In genomic region chr9:127903557-127904475, GRCh38 we compare ENCODE assay signal across 8 cellular contexts. TPM values are rescaled to one million over a fixed set of nuclear protein-coding genes. Genes with fewer than 3 reads are reported as not detected.
DNase-seq lines count a peak whose midpoint lies in the region; ATAC-seq and TF ChIP-seq lines count a peak whose summit lies in the region.

No MANE protein-coding gene starts in this region.

- intact Hi-C loops in right cardiac atrium (cut with DNase I): no loop called here

- 33% methylated on average over 17 of the region's 17 CpGs for WGBS in right cardiac atrium

- peak; percentile 30 to 53 for ATAC-seq in activated T-cell treated with anti-CD3 and anti-CD28 coated beads, Interleukin-2, amount 50 U/mL, for 72 hours (replicated peaks in 1 of 2)
- ATAC-seq in right cardiac atrium: peak; percentile 62 to 83
- ATAC-seq in GM19467 (IDR thresholded peaks at IDR 0.05; ENCODE audit: unreplicated experiment): no peak

- H3K27ac ChIP-seq in right cardiac atrium (ENCODE audit: low read length): peak overlapping the region; percentile 70

- H3K27ac Mint-ChIP-seq in activated T-cell treated with anti-CD3 and anti-CD28 coated beads, Interleukin-2, amount 50 U/mL, for 72 hours: peak overlapping the region; percentile 100

- H3K4me1 ChIP-seq in right cardiac atrium (ENCODE audit: control insufficient read depth, insufficient read depth, low read length): peaks cover 10% of the 10 kb centered on the region

- peak; percentile 82 for DNase-seq in GM06990 (ENCODE audit: extremely low read depth, insufficient read length)
- DNase-seq in NAMALWA (ENCODE audit: low spot score): peak; percentile 76
- peak; percentile 84 to 88 for DNase-seq in activated T-cell treated with anti-CD3 and anti-CD28 coated beads, Interleukin-2, amount 50 U/mL, for 72 hours
- DNase-seq in right cardiac atrium: peak; percentile 89 to 95 (median 94)
- DNase-seq in stimulated activated CD4-positive, alpha-beta T cell treated with anti-CD3 and anti-CD28 coated beads, Interleukin-15, amount 100 ng/mL, for 48 hours (ENCODE audit: low read depth in 2 of 2): peak; percentile 71 to 85
- DNase-seq in NCI-H2196 treated with DMSO at 0.1 percent for 48 hours (lab: John Stamatoyannopoulos, UW; ENCODE audit: unreplicated experiment): no peak
- DNase-seq in NCI-H2107 treated with DMSO at 0.1 percent for 48 hours (lab: John Stamatoyannopoulos, UW; ENCODE audit: unreplicated experiment): no peak

- peaks cover 7% of the 10 kb centered on the region for H3K36me3 ChIP-seq in GM06990 (ENCODE audit: control insufficient read depth, insufficient read depth, low read length)

- H3K27me3 ChIP-seq in GM06990 (replicated peaks; ENCODE audit: control insufficient read depth, insufficient read depth, low read length) (no peaks in the 10 kb centered on the region), right cardiac atrium (ENCODE audit: control insufficient read depth, insufficient read depth) (no peaks in the 10 kb centered on the region)

- H3K4me3 ChIP-seq in GM06990 (replicated peaks; ENCODE audit: low read depth, low read length) (peak overlapping the region; percentile 48), right cardiac atrium (ENCODE audit: low read length) (no peak overlapping the region)

- H3K36me3 Mint-ChIP-seq in activated T-cell treated with anti-CD3 and anti-CD28 coated beads, Interleukin-2, amount 50 U/mL, for 72 hours (ENCODE audit: insufficient read depth in 2 of 2): peaks cover 0 to 2% of the 10 kb centered on the region in 2 donors

- TF ChIP-seq CTCF in GM06990 (IDR thresholded peaks at IDR 0.05; ENCODE audit: insufficient read depth, low read length, poor library complexity, severe bottlenecking): no peak

- no peaks in the 10 kb centered on the region for H3K9me3 ChIP-seq in right cardiac atrium (ENCODE audit: control insufficient read depth, low read length)

- peak overlapping the region; percentile 93 to 99 for H3K4me3 Mint-ChIP-seq in activated T-cell treated with anti-CD3 and anti-CD28 coated beads, Interleukin-2, amount 50 U/mL, for 72 hours

- peaks cover 49% of the 10 kb centered on the region for H3K4me1 Mint-ChIP-seq in activated T-cell treated with anti-CD3 and anti-CD28 coated beads, Interleukin-2, amount 50 U/mL, for 72 hours (ENCODE audit: low read depth)

- no peaks in the 10 kb centered on the region for H3K9me3 Mint-ChIP-seq in activated T-cell treated with anti-CD3 and anti-CD28 coated beads, Interleukin-2, amount 50 U/mL, for 72 hours

- no peaks in the 10 kb centered on the region for H3K27me3 Mint-ChIP-seq in activated T-cell treated with anti-CD3 and anti-CD28 coated beads, Interleukin-2, amount 50 U/mL, for 72 hours (ENCODE audit: low read depth)

RNA-seq across cellular contexts. Expression of gene ST6GALNAC6, which starts 4.4 kb away (rescaled TPM):
- 10 to 100 TPM; 74.4 to 75.6 TPM for total RNA-seq in activated T-cell treated with anti-CD3 and anti-CD28 coated beads, Interleukin-2, amount 50 U/mL, for 72 hours
- 10 to 100 TPM; 60.1 to 73.7 (median 65.2) TPM for total RNA-seq in right cardiac atrium
- 55.9 TPM for polyA plus RNA-seq in right cardiac atrium

RNA-seq across cellular contexts. Expression of gene ST6GALNAC4, which starts 13.0 kb away (rescaled TPM):
- 10 to 100 TPM; 28.1 to 30.5 TPM for total RNA-seq in activated T-cell treated with anti-CD3 and anti-CD28 coated beads, Interleukin-2, amount 50 U/mL, for 72 hours
- 10 to 100 TPM; 26.3 to 36.7 (median 32.3) TPM for total RNA-seq in right cardiac atrium
- polyA plus RNA-seq in right cardiac atrium: 24.3 TPM

RNA-seq across cellular contexts. Expression of gene AK1, which starts 26.3 kb away (rescaled TPM):
- total RNA-seq in activated T-cell treated with anti-CD3 and anti-CD28 coated beads, Interleukin-2, amount 50 U/mL, for 72 hours: 10 to 100 TPM; 37.7 to 41.9 TPM
- 100 to 1,000 TPM; 630 to 722 (median 659) TPM for total RNA-seq in right cardiac atrium
- polyA plus RNA-seq in right cardiac atrium: 811 TPM

RNA-seq across cellular contexts. Expression of gene PIP5KL1, which starts 26.8 kb away (rescaled TPM):
- total RNA-seq in activated T-cell treated with anti-CD3 and anti-CD28 coated beads, Interleukin-2, amount 50 U/mL, for 72 hours: 1 to 10 TPM; 4.4 to 6.4 TPM
- 1 to 10 TPM in 1 of 4 donors, under 1 TPM in 1, not detected in 2; 0.29 to 1.3 TPM for total RNA-seq in right cardiac atrium
- 0.29 TPM for polyA plus RNA-seq in right cardiac atrium

RNA-seq across cellular contexts. Expression of gene DPM2, which starts 33.8 kb away (rescaled TPM):
- total RNA-seq in activated T-cell treated with anti-CD3 and anti-CD28 coated beads, Interleukin-2, amount 50 U/mL, for 72 hours: 10 to 100 TPM; 44.2 to 51.1 TPM
- total RNA-seq in right cardiac atrium: 10 to 100 TPM; 13.6 to 20.0 (median 16.0) TPM
- polyA plus RNA-seq in right cardiac atrium: 16.4 TPM

Comparison
In these comparisons a context has a peak if more than half of its experiments do, and no peak if none do; other contexts are left out.
1. DNase-seq: peak in GM06990 (single experiment), NAMALWA (single experiment), activated T-cell treated with anti-CD3 and anti-CD28 coated beads, Interleukin-2, amount 50 U/mL, for 72 hours (2 of 2), right cardiac atrium (3 of 3) and stimulated activated CD4-positive, alpha-beta T cell treated with anti-CD3 and anti-CD28 coated beads, Interleukin-15, amount 100 ng/mL, for 48 hours (2 of 2); none in NCI-H2196 treated with DMSO at 0.1 percent for 48 hours (single experiment) and NCI-H2107 treated with DMSO at 0.1 percent for 48 hours (single experiment).
2. RNA of gene AK1, which starts 26.3 kb away (total RNA-seq): 630 to 722 TPM in right cardiac atrium; 37.7 to 41.9 TPM in activated T-cell treated with anti-CD3 and anti-CD28 coated beads, Interleukin-2, amount 50 U/mL, for 72 hours; every median in the first group is over 10 times any median in the second.